In the genomic region with DNA sequence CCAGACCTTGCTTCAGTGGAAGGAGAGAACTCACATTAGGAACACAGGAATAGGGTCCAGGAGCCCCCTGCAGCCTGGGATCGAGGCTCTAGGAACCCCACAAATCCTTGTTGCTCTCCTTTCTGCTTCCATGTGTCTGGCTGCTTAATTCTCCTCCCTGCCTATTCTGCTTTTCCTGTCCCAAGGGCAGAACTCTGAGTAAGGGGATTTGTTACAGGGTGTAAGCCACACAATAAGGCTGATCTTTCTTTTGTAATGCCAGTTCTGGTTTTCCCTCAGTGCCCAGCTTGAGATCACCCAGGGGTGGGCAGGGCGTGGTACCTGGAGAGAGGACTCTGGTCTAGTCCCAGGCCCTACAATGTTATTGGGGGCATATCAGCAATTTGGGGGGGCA, we compare ENCODE assay signal across 13 cellular contexts.
"Had no signal": no experiment of that assay in that cellular context is flagged by ENCODE, and none has a peak within 500 bp of the region (broad histone marks: within the 10 kb centered on the region; RNA-seq: fewer than 3 reads in every experiment).

No MANE protein-coding gene starts in this region.

- H3K27ac Mint-ChIP-seq: activated CD8-positive, alpha-beta memory T cell treated with anti-CD3 and anti-CD28 coated beads, Interleukin-2, amount 10 ng/mL, durations not matched to agents 7 days and 5 days; activated naive CD4-positive, alpha-beta T cell treated with anti-CD3 and anti-CD28 coated beads, Interleukin-2, amount 50 U/mL, for 72 hours; T-helper 1 cell treated with Interleukin-12 subunit alpha and Interleukin-12 subunit beta and Interleukin-4 antibody, amounts not matched to agents 30 μg/mL and 1 μg/mL, for 36 hours had no signal

- H3K27me3 ChIP-seq: left lung, pancreas had no signal

- H3K9me3 Mint-ChIP-seq: activated naive CD4-positive, alpha-beta T cell treated with anti-CD3 and anti-CD28 coated beads, Interleukin-2, amount 50 U/mL, for 72 hours; activated T-cell treated with anti-CD3 and anti-CD28 coated beads, Interleukin-2, amount 50 U/mL, for 4 hours; T-helper 1 cell treated with Interleukin-12 subunit alpha and Interleukin-12 subunit beta and Interleukin-4 antibody, amounts not matched to agents 30 μg/mL and 1 μg/mL, for 36 hours had no signal

- H3K4me3 ChIP-seq: left lung, pancreas, skin epidermis had no signal

- DNase-seq: activated CD8-positive, alpha-beta memory T cell treated with anti-CD3 and anti-CD28 coated beads, Interleukin-2, amount 10 ng/mL, durations not matched to agents 7 days and 5 days; activated effector memory CD4-positive, alpha-beta T cell treated with anti-CD3 and anti-CD28 coated beads, Interleukin-2, amount 50 U/mL, for 16 hours; activated T-cell treated with anti-CD3 and anti-CD28 coated beads, Interleukin-2, amount 50 U/mL, for 4 hours; amniotic stem cell; dermis blood vessel endothelial cell; left lung; pancreas; trophoblast cell had no signal

- H3K9me3 ChIP-seq: pancreas had no signal

- H3K4me3 Mint-ChIP-seq: activated CD8-positive, alpha-beta memory T cell treated with anti-CD3 and anti-CD28 coated beads, Interleukin-2, amount 10 ng/mL, durations not matched to agents 7 days and 5 days; activated T-cell treated with anti-CD3 and anti-CD28 coated beads, Interleukin-2, amount 50 U/mL, for 4 hours; brain; T-helper 1 cell treated with Interleukin-12 subunit alpha and Interleukin-12 subunit beta and Interleukin-4 antibody, amounts not matched to agents 30 μg/mL and 1 μg/mL, for 36 hours had no signal

- ATAC-seq: activated CD8-positive, alpha-beta memory T cell treated with anti-CD3 and anti-CD28 coated beads, Interleukin-2, amount 10 ng/mL, durations not matched to agents 7 days and 5 days; activated naive CD4-positive, alpha-beta T cell treated with anti-CD3 and anti-CD28 coated beads, Interleukin-2, amount 50 U/mL, for 72 hours; activated T-cell treated with anti-CD3 and anti-CD28 coated beads, Interleukin-2, amount 50 U/mL, for 4 hours; esophagus mucosa; left lung; pancreas had no signal

- H3K27me3 Mint-ChIP-seq: activated CD8-positive, alpha-beta memory T cell treated with anti-CD3 and anti-CD28 coated beads, Interleukin-2, amount 10 ng/mL, durations not matched to agents 7 days and 5 days; brain had no signal

- H3K27ac ChIP-seq: left lung, skin epidermis had no signal

- H3K36me3 ChIP-seq: left lung, pancreas had no signal
